ENCODE assay signal across 19 cellular contexts in genomic region chr1:107788189-107788588, GRCh38.
A peak's percentile ranks its signal among the peaks of the same experiment; 100 is the strongest.
DNase-seq lines count a peak whose midpoint lies in the region; ATAC-seq and TF ChIP-seq lines count a peak whose summit lies in the region.
"Had no signal": no experiment of that assay in that cellular context is flagged by ENCODE, and none has a peak within 500 bp of the region (broad histone marks: within the 10 kb centered on the region; RNA-seq: fewer than 3 reads in every experiment).

No MANE protein-coding gene starts in this region.

- no peak for TF ChIP-seq CTCF in nephron (IDR thresholded peaks at IDR 0.05; ENCODE audit: unreplicated experiment in 3 of 3)

- no peaks in the 10 kb centered on the region for H3K79me2 ChIP-seq in Karpas-422 (ENCODE audit: low read length)

- no peak overlapping the region for H2AFZ ChIP-seq in Karpas-422 (ENCODE audit: low read length)

- H3K27me3 Mint-ChIP-seq in activated CD4-positive, alpha-beta T cell treated with anti-CD3 and anti-CD28 coated beads, Interleukin-2, amount 10 ng/mL, durations not matched to agents 24 days and 14 days = no peaks in the 10 kb centered on the region
- no peaks in the 10 kb centered on the region for H3K27me3 Mint-ChIP-seq in central memory CD8-positive, alpha-beta T cell
- H3K27me3 Mint-ChIP-seq in nephron (ENCODE audit: low read depth) = no peaks in the 10 kb centered on the region

- no peak overlapping the region for H3K27ac Mint-ChIP-seq in activated CD4-positive, alpha-beta T cell treated with anti-CD3 and anti-CD28 coated beads, Interleukin-2, amount 10 ng/mL, durations not matched to agents 24 days and 14 days
- peak overlapping the region; percentile 95 for H3K27ac Mint-ChIP-seq in central memory CD8-positive, alpha-beta T cell (ENCODE audit: low read depth)
- peak overlapping the region in 2 of 3 experiments; percentile 53 to 83 for H3K27ac Mint-ChIP-seq in nephron

- H3K27me3 ChIP-seq in Karpas-422 (ENCODE audit: low read length) = no peaks in the 10 kb centered on the region
- H3K27me3 ChIP-seq: transverse colon had no signal

- H3K9ac ChIP-seq in Karpas-422 (ENCODE audit: low read length) = no peak overlapping the region

- H3K4me1 ChIP-seq in Karpas-422 (ENCODE audit: low read length) = peaks cover 11% of the 10 kb centered on the region
- H3K4me1 ChIP-seq: A549 had no signal

- no peak overlapping the region for H3K4me2 ChIP-seq in Karpas-422 (ENCODE audit: low read depth, low read length, poor library complexity, severe bottlenecking)
- H3K4me2 ChIP-seq: A549 had no signal

- peak overlapping the region; percentile 0 for H3K4me3 Mint-ChIP-seq in activated CD4-positive, alpha-beta T cell treated with anti-CD3 and anti-CD28 coated beads, Interleukin-2, amount 10 ng/mL, durations not matched to agents 24 days and 14 days
- peak overlapping the region; percentile 37 for H3K4me3 Mint-ChIP-seq in central memory CD8-positive, alpha-beta T cell
- H3K4me3 Mint-ChIP-seq in nephron = peak overlapping the region in 1 of 3 experiments; percentile 12

- H4K20me1 ChIP-seq in Karpas-422 (ENCODE audit: insufficient read depth, low read depth, low read length) = no peaks in the 10 kb centered on the region

- no peaks in the 10 kb centered on the region for H3K36me3 Mint-ChIP-seq in activated CD4-positive, alpha-beta T cell treated with anti-CD3 and anti-CD28 coated beads, Interleukin-2, amount 10 ng/mL, durations not matched to agents 24 days and 14 days (ENCODE audit: low read depth)
- H3K36me3 Mint-ChIP-seq in central memory CD8-positive, alpha-beta T cell (ENCODE audit: insufficient read depth) = peaks cover 14% of the 10 kb centered on the region
- H3K36me3 Mint-ChIP-seq in nephron (ENCODE audit: low read depth) = no peaks in the 10 kb centered on the region

- peaks cover 40% of the 10 kb centered on the region for H3K4me1 Mint-ChIP-seq in activated CD4-positive, alpha-beta T cell treated with anti-CD3 and anti-CD28 coated beads, Interleukin-2, amount 10 ng/mL, durations not matched to agents 24 days and 14 days
- peaks cover 72% of the 10 kb centered on the region for H3K4me1 Mint-ChIP-seq in central memory CD8-positive, alpha-beta T cell
- H3K4me1 Mint-ChIP-seq in nephron = peaks cover 13% of the 10 kb centered on the region

- no peaks in the 10 kb centered on the region for H3K9me3 Mint-ChIP-seq in activated CD4-positive, alpha-beta T cell treated with anti-CD3 and anti-CD28 coated beads, Interleukin-2, amount 10 ng/mL, durations not matched to agents 24 days and 14 days
- no peaks in the 10 kb centered on the region for H3K9me3 Mint-ChIP-seq in central memory CD8-positive, alpha-beta T cell
- H3K9me3 Mint-ChIP-seq in nephron = no peaks in the 10 kb centered on the region

- no peak for DNase-seq in activated CD4-positive, alpha-beta T cell treated with anti-CD3 and anti-CD28 coated beads, Interleukin-2, amount 10 ng/mL, durations not matched to agents 24 days and 14 days
- DNase-seq in activated CD4-positive, alpha-beta T cell treated with anti-CD3 and anti-CD28 coated beads for 1 hour = no peak
- DNase-seq in Karpas-422 (peak; percentile 9), NCI-H748 (lab: John Stamatoyannopoulos, UW; ENCODE audit: unreplicated experiment) (no peak)
- no peak for DNase-seq in central memory CD8-positive, alpha-beta T cell (ENCODE audit: low spot score in 2 of 2)
- DNase-seq: activated CD4-positive, CD25-positive, alpha-beta regulatory T cell; amniotic stem cell; cerebellar nuclear complex; NCI-H526 treated with DMSO at 0.1 percent for 48 hours; occipital lobe; stimulated activated CD4-positive, alpha-beta T cell treated with anti-CD3 and anti-CD28 coated beads, Interleukin-2, amount 100 ng/mL, for 48 hours; stimulated activated CD8-positive, alpha-beta memory T cell treated with anti-CD3 and anti-CD28 coated beads, Interleukin-4, amount 100 ng/mL, for 48 hours; SW 1271; transverse colon had no signal

- intact Hi-C loops in activated CD4-positive, alpha-beta T cell treated with anti-CD3 and anti-CD28 coated beads, Interleukin-2, amount 10 ng/mL, durations not matched to agents 24 days and 14 days (cut with micrococcal nuclease) = loop anchor here (5.0 kb wide), 1 partner anchor 109 kb away; no protein-coding TSS in a partner anchor

- H3K9me2 ChIP-seq in Karpas-422 (replicated peaks; ENCODE audit: insufficient read depth, low read length) = no peaks in the 10 kb centered on the region

- H3K9me3 ChIP-seq in Karpas-422 (ENCODE audit: low read length) = no peaks in the 10 kb centered on the region
- H3K9me3 ChIP-seq: A549, transverse colon had no signal

- H3K4me3 ChIP-seq in Karpas-422 (ENCODE audit: low read length) = no peak overlapping the region
- H3K4me3 ChIP-seq: A549, transverse colon had no signal

- no peak overlapping the region for H3K27ac ChIP-seq in Karpas-422 (ENCODE audit: low read length)
- H3K27ac ChIP-seq: A549, transverse colon had no signal

- ATAC-seq in central memory CD8-positive, alpha-beta T cell (replicated peaks; ENCODE audit: extremely low read depth, poor library complexity, severe bottlenecking) = no peak
- ATAC-seq in HG03175 (IDR thresholded peaks at IDR 0.05; ENCODE audit: unreplicated experiment) (no peak), GM18517 (IDR thresholded peaks at IDR 0.05; ENCODE audit: unreplicated experiment) (no peak)
- ATAC-seq: A549, sciatic nerve had no signal

- H3K36me3 ChIP-seq in Karpas-422 (ENCODE audit: insufficient read depth, low read length) = no peaks in the 10 kb centered on the region
- H3K36me3 ChIP-seq: transverse colon had no signal
